ENCODE assay signal across 8 cellular contexts in the genomic region with DNA sequence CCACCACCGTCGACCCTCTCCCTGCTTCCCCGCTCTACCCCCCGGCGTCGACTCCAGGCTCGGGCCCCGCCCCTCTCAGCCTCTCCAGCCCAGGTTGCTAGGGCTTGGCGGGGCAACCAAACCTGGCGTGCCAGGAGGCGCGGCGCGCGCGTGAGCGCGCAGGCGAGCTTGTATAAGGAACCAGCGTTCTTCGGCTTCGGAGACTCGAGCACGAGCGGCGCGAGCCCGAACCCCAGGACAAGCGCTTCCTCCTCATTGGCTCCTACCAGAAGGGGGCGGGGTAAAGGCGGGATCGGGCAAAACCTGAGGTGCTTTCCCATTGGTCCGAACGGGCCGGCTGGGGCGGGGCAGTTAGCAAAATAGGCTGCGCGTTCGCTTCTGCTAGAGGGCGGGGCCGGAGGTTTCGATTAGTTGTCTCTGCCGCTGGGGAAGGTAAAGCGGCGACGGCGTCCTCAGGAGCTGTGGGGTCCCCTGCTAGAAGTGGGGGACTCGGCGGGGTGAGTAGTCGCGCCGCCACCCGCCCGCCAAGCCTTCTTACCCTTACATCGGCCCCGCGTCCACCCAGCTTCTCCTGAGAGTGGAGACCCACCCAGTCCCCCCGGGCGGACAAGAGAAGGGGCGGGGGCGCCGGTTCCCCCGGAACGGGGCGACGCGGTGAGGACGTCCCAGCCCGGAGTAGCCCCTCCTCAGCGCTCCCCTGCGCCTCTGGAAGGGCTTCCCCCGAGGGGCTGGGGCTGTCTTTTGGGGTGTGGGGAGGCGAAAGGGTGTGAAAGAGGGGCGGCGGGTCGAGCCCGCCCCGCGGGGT. TPM values are rescaled to one million over a fixed set of nuclear protein-coding genes. Genes with fewer than 3 reads are reported as not detected.
DNase-seq lines count a peak whose midpoint lies in the region; ATAC-seq, FAIRE-seq and TF ChIP-seq lines count a peak whose summit lies in the region.

A gene (plus strand): TSS at position 410 of the 805 bp plus-strand sequence. CDS start 81,489 bp downstream, outside the sequence.

- no peak for TF ChIP-seq CTCF in OCI-LY1 (IDR thresholded peaks at IDR 0.05; ENCODE audit: low read length)
- no peak for TF ChIP-seq CTCF in endothelial cell of umbilical vein (IDR thresholded peaks at IDR 0.05; ENCODE audit: extremely low read depth in 1 of 2, insufficient read depth in 1 of 2, low read depth in 1 of 2, low read length in 2 of 2)

- H3K4me2 ChIP-seq in OCI-LY1 (ENCODE audit: low read length), result peak within 1 kb of the TSS; percentile 97
- H3K4me2 ChIP-seq in endothelial cell of umbilical vein (ENCODE audit: insufficient read depth, low read length), result peak within 1 kb of the TSS; percentile 86

- peak; percentile 96 for ATAC-seq in GM21528 (IDR thresholded peaks at IDR 0.05; ENCODE audit: low FRiP score, unreplicated experiment)

- no peaks in the 10 kb centered on the region for H3F3A ChIP-seq in OCI-LY1 (ENCODE audit: insufficient read depth, low read length)

- dilution Hi-C loops in endothelial cell of umbilical vein (cut with MboI; ENCODE audit: extremely low pct_ligation_motif_present, low sequenced_read_pairs), result no loop called here

- POLR2A ChIA-PET in endothelial cell of umbilical vein (lab: Charles Lee), result no interaction called here

- H3K79me2 ChIP-seq in OCI-LY1 (ENCODE audit: insufficient read depth, low read length) (no peaks in the 10 kb centered on the region), endothelial cell of umbilical vein (ENCODE audit: control insufficient read depth, insufficient read depth, low read length) (no peaks in the 10 kb centered on the region)

- H3K4me1 ChIP-seq in OCI-LY1 (ENCODE audit: insufficient read depth, low read length, severe bottlenecking) (peaks cover 5% of the 10 kb centered on the region), endothelial cell of umbilical vein (ENCODE audit: control insufficient read depth, extremely low read depth, insufficient read depth, low read length) (no peaks in the 10 kb centered on the region), mesodermal cell (ENCODE audit: control insufficient read depth, insufficient read depth, low read length, poor library complexity, severe bottlenecking) (no peaks in the 10 kb centered on the region)

- H3K27me3 ChIP-seq in OCI-LY1 (ENCODE audit: insufficient read depth, low read length) (no peaks in the 10 kb centered on the region; the same call in 1 of the 2 replicates), endothelial cell of umbilical vein (ENCODE audit: control insufficient read depth in 2 of 2, insufficient read depth in 2 of 2, low read length in 2 of 2) (peaks cover 0 to 2% of the 10 kb centered on the region in 2 experiments)

- 0% methylated on average over 3 to 28 of the region's 79 CpGs for WGBS in mesodermal cell (ENCODE audit: insufficient coverage in 2 of 2), 2 experiments

- no peaks in the 10 kb centered on the region for H3K9me1 ChIP-seq in endothelial cell of umbilical vein (replicated peaks; ENCODE audit: control insufficient read depth, extremely low read depth, insufficient read depth, low read length)

- no peak for TF ChIP-seq POLR2A in endothelial cell of umbilical vein (IDR thresholded peaks at IDR 0.05; ENCODE audit: low read depth, low read length)

- DNase-seq in D341Med (ENCODE audit: low spot score) (peak; percentile 90), HuH-7 (ENCODE audit: low spot score) (peak; percentile 70), activated T-cell treated with anti-CD3 and anti-CD28 coated beads for 1 hour (ENCODE audit: low read depth) (peak; percentile 94), endothelial cell of umbilical vein (ENCODE audit: low read depth, low spot score) (peak; percentile 94)
- peak; percentile 93 for DNase-seq in stimulated activated CD8-positive, alpha-beta memory T cell treated with anti-CD3 and anti-CD28 coated beads, Interleukin-15, amount 100 ng/mL, for 1 hour (ENCODE audit: low read depth)

- H4K20me1 ChIP-seq in OCI-LY1 (ENCODE audit: insufficient read depth, low read length) (no peaks in the 10 kb centered on the region), endothelial cell of umbilical vein (replicated peaks; ENCODE audit: control insufficient read depth, extremely low read depth, insufficient read depth, low read length) (no peaks in the 10 kb centered on the region)

- H3K4me3 ChIP-seq in OCI-LY1 (ENCODE audit: low read depth, low read length, poor library complexity, severe bottlenecking) (peak within 1 kb of the TSS; percentile 77), endothelial cell of umbilical vein (replicated peaks in 1 of 3; ENCODE audit: insufficient read depth in 1 of 3, low read depth in 1 of 3, low read length in 3 of 3) (peak within 1 kb of the TSS; percentile 70 to 81 (median 79)), mesodermal cell (ENCODE audit: extremely low read depth, insufficient read depth, low read length, poor library complexity, severe bottlenecking) (peak within 1 kb of the TSS; percentile 59)

- no TSS peak for BruUV-seq in endothelial cell of umbilical vein (replicated peaks; lab: Mats Ljungman, UMichigan)

- CTCF ChIA-PET in endothelial cell of umbilical vein (lab: Charles Lee), result interaction anchor here (1.3 to 1.5 kb wide), 4 partner anchors 10 to 909 kb away, joined by 3 to 7 read pairs (median 4); no protein-coding TSS in a partner anchor

- H3K27ac ChIP-seq in OCI-LY1 (ENCODE audit: low read depth, low read length, poor library complexity, severe bottlenecking) (no peak within 1 kb of the TSS), endothelial cell of umbilical vein (ENCODE audit: insufficient read depth, low read depth, low read length) (no peak within 1 kb of the TSS), mesodermal cell (ENCODE audit: low read depth, low read length, severe bottlenecking) (peak within 1 kb of the TSS; percentile 29)

- H3K9me2 ChIP-seq in OCI-LY1 (ENCODE audit: low read depth, low read length), result no peaks in the 10 kb centered on the region

- no peaks in the 10 kb centered on the region for H3K36me3 ChIP-seq in OCI-LY1 (ENCODE audit: insufficient read depth, low read length)
- no peaks in the 10 kb centered on the region for H3K36me3 ChIP-seq in endothelial cell of umbilical vein (ENCODE audit: control insufficient read depth in 2 of 2, extremely low read depth in 1 of 2, insufficient read depth in 2 of 2, low read length in 2 of 2)
- H3K36me3 ChIP-seq in mesodermal cell (ENCODE audit: control insufficient read depth, insufficient read depth, low read length), result no peaks in the 10 kb centered on the region

- FAIRE-seq in endothelial cell of umbilical vein (lab: Jason Lieb, UNC), result peak; percentile 93

- intact Hi-C loops in endothelial cell of umbilical vein (cut with micrococcal nuclease), result loop anchor here (1.0 to 10.0 kb wide), 3 partner anchors 159 to 559 kb away; a partner anchor contains a TSS

- H3K9me3 ChIP-seq in OCI-LY1 (ENCODE audit: low read length), result no peaks in the 10 kb centered on the region
- no peaks in the 10 kb centered on the region for H3K9me3 ChIP-seq in endothelial cell of umbilical vein (replicated peaks; ENCODE audit: control insufficient read depth, insufficient read depth, low read length)
- H3K9me3 ChIP-seq in mesodermal cell (ENCODE audit: control insufficient read depth, low read length), result no peaks in the 10 kb centered on the region

- H3K9ac ChIP-seq in OCI-LY1 (ENCODE audit: low read length) (peak within 1 kb of the TSS; percentile 68), endothelial cell of umbilical vein (replicated peaks; ENCODE audit: extremely low read depth, insufficient read depth, low read length) (peak within 1 kb of the TSS; percentile 37)

- H2AFZ ChIP-seq in OCI-LY1 (ENCODE audit: low read length) (no peak within 1 kb of the TSS; the same call in 1 of the 2 replicates), endothelial cell of umbilical vein (ENCODE audit: low read depth, low read length) (peak within 1 kb of the TSS; percentile 82)

TF ChIP-seq in endothelial cell of umbilical vein, 7 proteins besides CTCF, POLR2A, EP300 and RAD21:
- TF ChIP-seq, protein P1, sequence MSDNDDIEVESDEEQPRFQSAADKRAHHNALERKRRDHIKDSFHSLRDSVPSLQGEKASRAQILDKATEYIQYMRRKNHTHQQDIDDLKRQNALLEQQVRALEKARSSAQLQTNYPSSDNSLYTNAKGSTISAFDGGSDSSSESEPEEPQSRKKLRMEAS (IDR thresholded peaks at IDR 0.05; ENCODE audit: insufficient read depth, insufficient read length), result no peak
- no peak for TF ChIP-seq GATA2 (IDR thresholded peaks at IDR 0.05; ENCODE audit: insufficient read depth, insufficient read length, low read depth, low read length)
- no peak for TF ChIP-seq FOS (IDR thresholded peaks at IDR 0.05; ENCODE audit: borderline replicate concordance, insufficient read depth, low read length)
- no peak for TF ChIP-seq EZH2 (IDR thresholded peaks at IDR 0.05; ENCODE audit: borderline replicate concordance, low read depth, low read length, severe bottlenecking)
- TF ChIP-seq POLR2AphosphoS5 (IDR thresholded peaks at IDR 0.05; ENCODE audit: insufficient read depth, low read depth, low read length), result no peak
- TF ChIP-seq JUN (IDR thresholded peaks at IDR 0.05; ENCODE audit: borderline replicate concordance, insufficient read depth, insufficient read length, low read depth), result no peak
- TF ChIP-seq MYC (IDR thresholded peaks at IDR 0.05; ENCODE audit: low read depth, low read length), result no peak

RNA-seq across cellular contexts. Expression of the gene that starts here (rescaled TPM):
- total RNA-seq in endothelial cell of umbilical vein, result 4.2 and 4.3 TPM in 2 replicates
- 1.2 and 1.5 TPM in 2 replicates for polyA plus RNA-seq in endothelial cell of umbilical vein
- 0.93 and 1.1 TPM in 2 replicates for polyA plus RNA-seq in endothelial cell of umbilical vein (2011; cell fraction: cytosol; rRNA removed)
- 3.2 and 4.3 TPM in 2 replicates for polyA plus RNA-seq in endothelial cell of umbilical vein (2011; cell fraction: nucleus; rRNA removed)
- 2.2 TPM in 2 replicates for polyA plus RNA-seq in endothelial cell of umbilical vein (2012)
- 6.7 and 8.9 TPM in 2 replicates for polyA minus RNA-seq in endothelial cell of umbilical vein
- polyA minus RNA-seq in endothelial cell of umbilical vein (2011; cell fraction: cytosol; rRNA and poly(A)+ RNA removed), result 4.2 TPM
- polyA minus RNA-seq in endothelial cell of umbilical vein (2011; cell fraction: nucleus; rRNA and poly(A)+ RNA removed), result 5.4 and 9.4 TPM in 2 replicates
- polyA plus RNA-seq in mesodermal cell (2013, experiment 1 of 2), result 4.9 TPM
- 4.5 TPM for polyA plus RNA-seq in mesodermal cell (2013, experiment 2 of 2)
